ENCODE assay signal across 26 cellular contexts in genomic region chr1:216682694-216683243, GRCh38. TPM values are rescaled to one million over a fixed set of nuclear protein-coding genes. Genes with fewer than 3 reads are reported as not detected.
A peak's percentile ranks its signal among the peaks of the same experiment; 100 is the strongest.
DNase-seq lines count a peak whose midpoint lies in the region; ATAC-seq, FAIRE-seq and TF ChIP-seq lines count a peak whose summit lies in the region.
"Had no signal": no experiment of that assay in that cellular context is flagged by ENCODE, and none has a peak within 500 bp of the region (broad histone marks: within the 10 kb centered on the region; RNA-seq: fewer than 3 reads in every experiment).

No MANE protein-coding gene starts in this region.

- DNase-seq in NCI-H748 (lab: John Stamatoyannopoulos, UW; ENCODE audit: unreplicated experiment) (peak; percentile 58), NCI-H748 treated with DMSO at 0.1 percent for 48 hours (lab: John Stamatoyannopoulos, UW) (no peak), NCI-H1436 treated with DMSO at 0.1 percent for 48 hours (lab: John Stamatoyannopoulos, UW) (peak; percentile 95), NCI-H2227 treated with DMSO at 0.1 percent for 48 hours (lab: John Stamatoyannopoulos, UW) (peak; percentile 97), left kidney (ENCODE audit: low read depth, low spot score) (peak; percentile 67), DMS53 treated with DMSO at 0.1 percent for 48 hours (lab: John Stamatoyannopoulos, UW; ENCODE audit: unreplicated experiment) (no peak), GM12892 (ENCODE audit: insufficient read length) (no peak)
- DNase-seq: activated CD4-positive, alpha-beta memory T cell treated with anti-CD3 and anti-CD28 coated beads, Interleukin-2, amount 10 ng/mL, durations not matched to agents 7 days and 5 days; activated CD8-positive, alpha-beta memory T cell treated with anti-CD3 and anti-CD28 coated beads, Interleukin-2, amount 50 U/mL, for 4 hours; activated naive CD4-positive, alpha-beta T cell treated with Interleukin-2 at 50 U/mL for 16 hours; Caco-2; cerebellar nuclear complex; DND-41; dorsolateral prefrontal cortex; foreskin melanocyte; HFFc6; natural killer cell; NCI-H146; NCI-H446 treated with DMSO at 0.1 percent for 48 hours; Peyer's patch; SHP77 treated with DMSO at 0.1 percent for 48 hours; stimulated activated CD4-positive, alpha-beta T cell treated with anti-CD3 and anti-CD28 coated beads, Interleukin-4, amount 100 ng/mL, for 24 hours; thyroid gland had no signal

- ATAC-seq in HG02885 (IDR thresholded peaks at IDR 0.05; ENCODE audit: poor library complexity, unreplicated experiment) = no peak
- ATAC-seq: K562, natural killer cell had no signal

- no peak for TF ChIP-seq POLR2A in GM12892 (IDR thresholded peaks at IDR 0.05; ENCODE audit: low read depth, low read length)

- FAIRE-seq in GM12892 (lab: Jason Lieb, UNC) = no peak
- FAIRE-seq: H1, K562 had no signal

RNA-seq across cellular contexts. Expression of gene ESRRG, which starts 40.5 kb away (rescaled TPM):
- not detected for polyA plus RNA-seq in GM12892 (2012; ENCODE audit: missing spikeins)
- polyA plus RNA-seq: K562 had no signal

Comparison
In these comparisons a context has a peak if more than half of its experiments do, and no peak if none do; other contexts are left out.
1. DNase-seq: peak in NCI-H748 (single experiment), NCI-H1436 treated with DMSO at 0.1 percent for 48 hours (single experiment), NCI-H2227 treated with DMSO at 0.1 percent for 48 hours (single experiment) and left kidney (single experiment); none in NCI-H748 treated with DMSO at 0.1 percent for 48 hours (single experiment), DMS53 treated with DMSO at 0.1 percent for 48 hours (single experiment) and GM12892 (single experiment).